15 cellular contexts compared by ENCODE assay signal in genomic region chr4:55378617-55379467, GRCh38. TPM values are rescaled to one million over a fixed set of nuclear protein-coding genes. Genes with fewer than 3 reads are reported as not detected.
DNase-seq lines count a peak whose midpoint lies in the region; ATAC-seq and TF ChIP-seq lines count a peak whose summit lies in the region.
"Had no signal": no experiment of that assay in that cellular context is flagged by ENCODE, and none has a peak within 500 bp of the region (broad histone marks: within the 10 kb centered on the region; RNA-seq: fewer than 3 reads in every experiment).

No MANE protein-coding gene starts in this region.

- no peaks in the 10 kb centered on the region for H3K27me3 ChIP-seq in ACC112 (ENCODE audit: insufficient read depth, low read length)
- H3K27me3 ChIP-seq in MG63: no peaks in the 10 kb centered on the region
- no peaks in the 10 kb centered on the region for H3K27me3 ChIP-seq in left lung

- H3K9me3 ChIP-seq in MG63 (no peaks in the 10 kb centered on the region), left lung (no peaks in the 10 kb centered on the region)

- H3K4me1 Mint-ChIP-seq in MCF 10A (ENCODE audit: insufficient read depth, unreplicated experiment): peaks cover 8% of the 10 kb centered on the region
- H3K4me1 Mint-ChIP-seq in activated T-helper 1 cell treated with anti-CD3 and anti-CD28 coated beads, Interleukin-12 subunit alpha, Interleukin-12 subunit beta, Interleukin-2, Interleukin-4 antibody, amounts not matched to agents 30 ng/mL and 10 ng/mL and 1 ng/mL, durations not matched to agents 14 hours and 24 hours and 36 hours (ENCODE audit: low read depth): peaks cover 4% of the 10 kb centered on the region
- H3K4me1 Mint-ChIP-seq: activated naive CD4-positive, alpha-beta T cell treated with anti-CD3 and anti-CD28 coated beads, Interleukin-2, amount 50 U/mL, for 24 hours; T-cell had no signal

- CTCF ChIA-PET in MCF 10A (lab: Yijun Ruan, JAX): interaction anchor here (0.6 to 2.9 kb wide), 3 partner anchors 33 to 378 kb away, joined by 3 to 18 read pairs (median 4); partner anchors contain the start of gene SRD5A3

- DNase-seq in MG63 (peak; percentile 45), MCF 10A (ENCODE audit: unreplicated experiment) (peak; percentile 85), left lung (peak in 1 of 2 donors; percentile 49), NCI-H2227 treated with DMSO at 0.1 percent for 48 hours (lab: John Stamatoyannopoulos, UW) (no peak), 8988T (no peak)
- DNase-seq in activated T-helper 1 cell treated with anti-CD3 and anti-CD28 coated beads, Interleukin-12 subunit alpha, Interleukin-12 subunit beta, Interleukin-2, Interleukin-4 antibody, amounts not matched to agents 30 ng/mL and 10 ng/mL and 1 ng/mL, durations not matched to agents 14 hours and 24 hours and 36 hours (ENCODE audit: low spot score): no peak
- DNase-seq in effector CD8-positive, alpha-beta T cell (lab: John Stamatoyannopoulos, UW): no peak
- DNase-seq: mesenchymal stem cell, NCI-H1048, NCI-H2171 treated with DMSO at 0.1 percent for 48 hours, substantia nigra, T-cell had no signal

- H3K4me3 Mint-ChIP-seq in MCF 10A (ENCODE audit: unreplicated experiment): peak overlapping the region; percentile 56
- no peak overlapping the region for H3K4me3 Mint-ChIP-seq in activated T-helper 1 cell treated with anti-CD3 and anti-CD28 coated beads, Interleukin-12 subunit alpha, Interleukin-12 subunit beta, Interleukin-2, Interleukin-4 antibody, amounts not matched to agents 30 ng/mL and 10 ng/mL and 1 ng/mL, durations not matched to agents 14 hours and 24 hours and 36 hours
- H3K4me3 Mint-ChIP-seq: activated naive CD4-positive, alpha-beta T cell treated with anti-CD3 and anti-CD28 coated beads, Interleukin-2, amount 50 U/mL, for 24 hours; T-cell had no signal

- TF ChIP-seq CTCF in MCF 10A (IDR thresholded peaks at IDR 0.05; ENCODE audit: unreplicated experiment) (no peak), left lung (IDR thresholded peaks at IDR 0.05) (no peak)

- no TSS peak for BruUV-seq in MCF 10A (replicated peaks; lab: Mats Ljungman, UMichigan)

- H3K27ac ChIP-seq in ACC112 (ENCODE audit: low read depth, low read length) (no peak overlapping the region), left lung (peak overlapping the region in 1 of 2 donors; percentile 44)
- H3K27ac ChIP-seq: skin epidermis had no signal

- H3K4me1 ChIP-seq in ACC112 (ENCODE audit: control insufficient read depth, insufficient read depth, low read length, unreplicated experiment): peaks cover 10% of the 10 kb centered on the region
- H3K4me1 ChIP-seq in left lung: no peaks in the 10 kb centered on the region

- H3K4me3 ChIP-seq in ACC112 (ENCODE audit: low read depth, low read length) (no peak overlapping the region), MG63 (no peak overlapping the region), left lung (no peak overlapping the region)
- H3K4me3 ChIP-seq: skin epidermis had no signal

- H3K79me2 ChIP-seq in ACC112 (ENCODE audit: control insufficient read depth, insufficient read depth, low read length, unreplicated experiment): no peaks in the 10 kb centered on the region

- H3K27me3 Mint-ChIP-seq in MCF 10A (ENCODE audit: insufficient read depth, unreplicated experiment): no peaks in the 10 kb centered on the region
- no peaks in the 10 kb centered on the region for H3K27me3 Mint-ChIP-seq in activated T-helper 1 cell treated with anti-CD3 and anti-CD28 coated beads, Interleukin-12 subunit alpha, Interleukin-12 subunit beta, Interleukin-2, Interleukin-4 antibody, amounts not matched to agents 30 ng/mL and 10 ng/mL and 1 ng/mL, durations not matched to agents 14 hours and 24 hours and 36 hours (ENCODE audit: insufficient read depth)
- H3K27me3 Mint-ChIP-seq: T-cell had no signal

- peak; percentile 61 for ATAC-seq in left lung
- ATAC-seq: T-cell had no signal

- peak overlapping the region; percentile 81 for H3K27ac Mint-ChIP-seq in MCF 10A (ENCODE audit: low read depth, unreplicated experiment)
- H3K27ac Mint-ChIP-seq in activated T-helper 1 cell treated with anti-CD3 and anti-CD28 coated beads, Interleukin-12 subunit alpha, Interleukin-12 subunit beta, Interleukin-2, Interleukin-4 antibody, amounts not matched to agents 30 ng/mL and 10 ng/mL and 1 ng/mL, durations not matched to agents 14 hours and 24 hours and 36 hours: no peak overlapping the region
- H3K27ac Mint-ChIP-seq: activated naive CD4-positive, alpha-beta T cell treated with anti-CD3 and anti-CD28 coated beads, Interleukin-2, amount 50 U/mL, for 24 hours; T-cell had no signal

- no peaks in the 10 kb centered on the region for H3K9me3 Mint-ChIP-seq in MCF 10A (ENCODE audit: unreplicated experiment)
- H3K9me3 Mint-ChIP-seq in activated T-helper 1 cell treated with anti-CD3 and anti-CD28 coated beads, Interleukin-12 subunit alpha, Interleukin-12 subunit beta, Interleukin-2, Interleukin-4 antibody, amounts not matched to agents 30 ng/mL and 10 ng/mL and 1 ng/mL, durations not matched to agents 14 hours and 24 hours and 36 hours: no peaks in the 10 kb centered on the region
- H3K9me3 Mint-ChIP-seq: activated naive CD4-positive, alpha-beta T cell treated with anti-CD3 and anti-CD28 coated beads, Interleukin-2, amount 50 U/mL, for 24 hours; T-cell had no signal

- H2AFZ ChIP-seq in ACC112 (ENCODE audit: low read length, unreplicated experiment): peak overlapping the region; percentile 62

- intact Hi-C loops in MCF 10A (cut with micrococcal nuclease): loop anchor here (2.0 kb wide), 1 partner anchor 18 kb away; no protein-coding TSS in a partner anchor
- intact Hi-C loops in left lung (cut with DNase I): no loop called here
- intact Hi-C loops in activated T-helper 1 cell treated with anti-CD3 and anti-CD28 coated beads, Interleukin-12 subunit alpha, Interleukin-12 subunit beta, Interleukin-2, Interleukin-4 antibody, amounts not matched to agents 30 ng/mL and 10 ng/mL and 1 ng/mL, durations not matched to agents 14 hours and 24 hours and 36 hours (cut with micrococcal nuclease): no loop called here

- H3K36me3 ChIP-seq in ACC112 (ENCODE audit: insufficient read depth, low read length): no peaks in the 10 kb centered on the region
- no peaks in the 10 kb centered on the region for H3K36me3 ChIP-seq in MG63
- no peaks in the 10 kb centered on the region for H3K36me3 ChIP-seq in left lung

- POLR2A ChIA-PET in MCF 10A (lab: Yijun Ruan, JAX): interaction anchor here (0.7 to 5.1 kb wide), 11 partner anchors 9 to 167 kb away, joined by 3 to 66 read pairs (median 4); partner anchors contain the start of genes SRD5A3 and TMEM165

- H3K36me3 Mint-ChIP-seq in MCF 10A (ENCODE audit: insufficient read depth, unreplicated experiment): no peaks in the 10 kb centered on the region
- no peaks in the 10 kb centered on the region for H3K36me3 Mint-ChIP-seq in activated T-helper 1 cell treated with anti-CD3 and anti-CD28 coated beads, Interleukin-12 subunit alpha, Interleukin-12 subunit beta, Interleukin-2, Interleukin-4 antibody, amounts not matched to agents 30 ng/mL and 10 ng/mL and 1 ng/mL, durations not matched to agents 14 hours and 24 hours and 36 hours (ENCODE audit: low read depth)
- H3K36me3 Mint-ChIP-seq: activated naive CD4-positive, alpha-beta T cell treated with anti-CD3 and anti-CD28 coated beads, Interleukin-2, amount 50 U/mL, for 24 hours; T-cell had no signal

RNA-seq across cellular contexts. Expression of gene TMEM165, which starts 16.9 kb away (rescaled TPM):
- total RNA-seq in MG63 (2014; rRNA removed; shearing (Covaris generic); ENCODE audit: low replicate concordance): 92.4 and 122 TPM in 2 replicates
- total RNA-seq in MCF 10A (2022) (110 and 119 TPM in 2 replicates), left lung (100 to 1,000 TPM; 121 to 201 TPM)
- 110 and 112 TPM in 2 replicates for total RNA-seq in activated T-helper 1 cell treated with anti-CD3 and anti-CD28 coated beads, Interleukin-12 subunit alpha, Interleukin-12 subunit beta, Interleukin-2, Interleukin-4 antibody, amounts not matched to agents 30 ng/mL and 10 ng/mL and 1 ng/mL, durations not matched to agents 14 hours and 24 hours and 36 hours

RNA-seq across cellular contexts. Expression of gene SRD5A3, which starts 32.8 kb away (rescaled TPM):
- total RNA-seq in MG63 (2014; rRNA removed; shearing (Covaris generic); ENCODE audit: low replicate concordance): 5.2 and 12.6 TPM in 2 replicates
- total RNA-seq in MCF 10A (2022) (18.9 and 26.1 TPM in 2 replicates), left lung (10 to 100 TPM; 27.1 to 31.3 TPM)
- 32.4 and 33.2 TPM in 2 replicates for total RNA-seq in activated T-helper 1 cell treated with anti-CD3 and anti-CD28 coated beads, Interleukin-12 subunit alpha, Interleukin-12 subunit beta, Interleukin-2, Interleukin-4 antibody, amounts not matched to agents 30 ng/mL and 10 ng/mL and 1 ng/mL, durations not matched to agents 14 hours and 24 hours and 36 hours

Comparison
In these comparisons a context has a peak if more than half of its experiments do, and no peak if none do; other contexts are left out.
1. DNase-seq: peak in MG63 (single experiment) and MCF 10A (single experiment); none in activated T-helper 1 cell treated with anti-CD3 and anti-CD28 coated beads, Interleukin-12 subunit alpha, Interleukin-12 subunit beta, Interleukin-2, Interleukin-4 antibody, amounts not matched to agents 30 ng/mL and 10 ng/mL and 1 ng/mL, durations not matched to agents 14 hours and 24 hours and 36 hours (single experiment), NCI-H2227 treated with DMSO at 0.1 percent for 48 hours (single experiment), effector CD8-positive, alpha-beta T cell (single experiment) and 8988T (single experiment).